In the genomic region with DNA sequence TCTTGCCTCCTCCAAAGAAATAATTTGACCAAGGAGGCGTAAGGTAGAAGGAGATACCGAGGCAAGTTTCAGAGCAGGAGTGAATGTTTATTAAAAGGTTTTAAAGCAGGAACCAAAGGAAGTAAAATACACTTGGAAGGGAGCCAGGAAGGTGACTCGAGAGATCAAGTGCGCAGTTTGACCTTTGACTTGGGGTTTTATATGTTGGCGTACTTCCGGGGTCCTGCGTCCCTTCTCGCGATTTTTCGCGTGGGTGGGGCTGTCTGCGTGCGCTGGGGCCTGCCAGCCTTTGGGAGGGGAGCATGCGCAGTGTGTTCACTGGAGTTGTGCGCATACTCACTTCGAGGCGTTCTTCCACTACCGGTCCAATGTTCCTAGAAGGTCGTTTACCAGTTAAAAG, we compare ENCODE assay signal across 17 cellular contexts.
A peak's percentile ranks its signal among the peaks of the same experiment; 100 is the strongest.
DNase-seq lines count a peak whose midpoint lies in the region; ATAC-seq and TF ChIP-seq lines count a peak whose summit lies in the region.
"Had no signal": no experiment of that assay in that cellular context is flagged by ENCODE, and none has a peak within 500 bp of the region (broad histone marks: within the 10 kb centered on the region; RNA-seq: fewer than 3 reads in every experiment).

No MANE protein-coding gene starts in this region.

- no TSS peak for BruUV-seq in PC-3 (replicated peaks; lab: Mats Ljungman, UMichigan)

- H4K20me1 ChIP-seq in PC-3 (ENCODE audit: low read length) (no peaks in the 10 kb centered on the region), neural progenitor cell (ENCODE audit: low read depth) (no peaks in the 10 kb centered on the region)

- H3K79me2 ChIP-seq in PC-3 (ENCODE audit: low read length) (no peaks in the 10 kb centered on the region), neural progenitor cell (ENCODE audit: low read depth) (no peaks in the 10 kb centered on the region)

- H3K27me3 Mint-ChIP-seq in type B pancreatic cell (peaks cover 22% of the 10 kb centered on the region), neural progenitor cell (ENCODE audit: insufficient read depth, low read depth) (peaks cover 3% of the 10 kb centered on the region)
- H3K27me3 Mint-ChIP-seq: CD4-positive, alpha-beta memory T cell had no signal

- TF ChIP-seq CTCF in right atrium auricular region (IDR thresholded peaks at IDR 0.05): no peak
- no peak for TF ChIP-seq CTCF in type B pancreatic cell (conservative IDR thresholded peaks at IDR 0.05)
- no peak for TF ChIP-seq CTCF in PC-3 (conservative IDR thresholded peaks at IDR 0.05; ENCODE audit: low read depth, low read length)
- no peak for TF ChIP-seq CTCF in neural progenitor cell (IDR thresholded peaks at IDR 0.05)

- ATAC-seq in Right ventricle myocardium inferior (no peak), PC-3 (no peak)

- POLR2A ChIA-PET in PC-3 (lab: Charles Lee; ENCODE audit: unreplicated experiment): no interaction called here

- CTCF ChIA-PET in PC-3 (lab: Charles Lee): no interaction called here

- H3K9ac ChIP-seq in PC-3 (ENCODE audit: low read length) (no peak overlapping the region), neural progenitor cell (no peak overlapping the region)
- H3K9ac ChIP-seq: GM23248 had no signal

- H3K9me3 ChIP-seq in right atrium auricular region (peaks cover 0 to 4% of the 10 kb centered on the region in 2 donors), PC-3 (ENCODE audit: low read length) (0 out of 2 replicates have a peak, but pooled peaks cover 4% of the 10 kb centered on the region), neural progenitor cell (ENCODE audit: low read depth) (no peaks in the 10 kb centered on the region)
- H3K9me3 ChIP-seq: BE2C had no signal

- no peaks in the 10 kb centered on the region for H3K27me3 ChIP-seq in right atrium auricular region
- no peaks in the 10 kb centered on the region for H3K27me3 ChIP-seq in PC-3 (ENCODE audit: low read length)
- H3K27me3 ChIP-seq in neural progenitor cell: peaks cover 16% of the 10 kb centered on the region
- H3K27me3 ChIP-seq: BE2C had no signal

- intact Hi-C loops in Right ventricle myocardium inferior (cut with DNase I): no loop called here
- intact Hi-C loops in PC-3 (cut with micrococcal nuclease): no loop called here

- H3K4me3 ChIP-seq in right atrium auricular region (no peak overlapping the region), PC-3 (ENCODE audit: low read length) (no peak overlapping the region), neural progenitor cell (no peak overlapping the region)
- H3K4me3 ChIP-seq: GM23248 had no signal

- no peaks in the 10 kb centered on the region for H3K4me1 ChIP-seq in right atrium auricular region
- H3K4me1 ChIP-seq in PC-3 (ENCODE audit: insufficient read depth, low read length): no peaks in the 10 kb centered on the region
- H3K4me1 ChIP-seq in neural progenitor cell: peaks cover 11% of the 10 kb centered on the region
- H3K4me1 ChIP-seq: BE2C had no signal

- H2AFZ ChIP-seq in PC-3 (ENCODE audit: low read length) (no peak overlapping the region), neural progenitor cell (replicated peaks) (no peak overlapping the region)
- H2AFZ ChIP-seq: GM23248 had no signal

- H3K9me3 Mint-ChIP-seq in type B pancreatic cell (peaks cover 7% of the 10 kb centered on the region), neural progenitor cell (peaks cover 6% of the 10 kb centered on the region)

- DNase-seq in right atrium auricular region (ENCODE audit: low spot score) (peak; percentile 28), Right ventricle myocardium inferior (ENCODE audit: missing footprints) (no peak), ecto neural progenitor cell (ENCODE audit: low spot score) (peak; percentile 26), mesenteric fat pad (ENCODE audit: low spot score) (peak; percentile 72), type B pancreatic cell (ENCODE audit: extremely low spot score, unreplicated experiment) (peak; percentile 44), PC-3 (no peak), neural progenitor cell (ENCODE audit: low spot score) (no peak), T-helper 9 cell (no peak)
- DNase-seq: ACHN; BE2C; CD4-positive, alpha-beta memory T cell; DND-41; GF-D8; GM23248; IMR-90 had no signal

- H3K36me3 ChIP-seq in right atrium auricular region: no peaks in the 10 kb centered on the region
- no peaks in the 10 kb centered on the region for H3K36me3 ChIP-seq in PC-3 (ENCODE audit: low read depth, low read length)
- H3K36me3 ChIP-seq in neural progenitor cell: no peaks in the 10 kb centered on the region
- H3K36me3 ChIP-seq: BE2C had no signal

- H3F3A ChIP-seq in PC-3 (ENCODE audit: low read length, unreplicated experiment) (no peaks in the 10 kb centered on the region), neural progenitor cell (ENCODE audit: low read depth) (peaks cover 8% of the 10 kb centered on the region)

- H3K27ac Mint-ChIP-seq in type B pancreatic cell (no peak overlapping the region), neural progenitor cell (no peak overlapping the region)
- H3K27ac Mint-ChIP-seq: CD4-positive, alpha-beta memory T cell had no signal

- no peak overlapping the region for H3K4me3 Mint-ChIP-seq in type B pancreatic cell
- no peak overlapping the region for H3K4me3 Mint-ChIP-seq in neural progenitor cell
- H3K4me3 Mint-ChIP-seq: CD4-positive, alpha-beta memory T cell; H9 had no signal

- H3K36me3 Mint-ChIP-seq in type B pancreatic cell: peaks cover 4% of the 10 kb centered on the region
- no peaks in the 10 kb centered on the region for H3K36me3 Mint-ChIP-seq in neural progenitor cell
- H3K36me3 Mint-ChIP-seq: CD4-positive, alpha-beta memory T cell had no signal

- H3K4me2 ChIP-seq in PC-3 (ENCODE audit: low read length): no peak overlapping the region
- H3K4me2 ChIP-seq in neural progenitor cell: no peak overlapping the region

- no peaks in the 10 kb centered on the region for H3K9me2 ChIP-seq in PC-3 (replicated peaks; ENCODE audit: low read length)

- H3K27ac ChIP-seq in right atrium auricular region: no peak overlapping the region
- H3K27ac ChIP-seq in PC-3 (ENCODE audit: low read length): no peak overlapping the region
- no peak overlapping the region for H3K27ac ChIP-seq in neural progenitor cell
- H3K27ac ChIP-seq: C4-2B, GM23248 had no signal

- no peaks in the 10 kb centered on the region for H3K4me1 Mint-ChIP-seq in type B pancreatic cell (ENCODE audit: unreplicated experiment)
- H3K4me1 Mint-ChIP-seq in neural progenitor cell: peaks cover 6% of the 10 kb centered on the region
- H3K4me1 Mint-ChIP-seq: CD4-positive, alpha-beta memory T cell had no signal

Comparison
In these comparisons a context has a peak if more than half of its experiments do, and no peak if none do; other contexts are left out.
1. DNase-seq: peak in right atrium auricular region (single experiment), ecto neural progenitor cell (single experiment), mesenteric fat pad (single experiment) and type B pancreatic cell (single experiment); none in Right ventricle myocardium inferior (single experiment), PC-3 (single experiment), neural progenitor cell (single experiment) and T-helper 9 cell (single experiment).